In genomic region chr4:85200106-85200505, GRCh38 we compare ENCODE assay signal across 1 cellular context.
TF ChIP-seq lines count a peak whose summit lies in the region.

No MANE protein-coding gene starts in this region.

TF ChIP-seq in WTC11, 78 proteins besides CTCF, POLR2A, EP300 and RAD21 (continued from another document):
- TF ChIP-seq PRDM15 (CRISPR knock-in tag; IDR thresholded peaks at IDR 0.05) = no peak
- no peak for TF ChIP-seq ATF1 (CRISPR knock-in tag; IDR thresholded peaks at IDR 0.05)
